Comparison of ENCODE assay signal across 15 cellular contexts in genomic region chr2:136075466-136075865, GRCh38. TPM values are rescaled to one million over a fixed set of nuclear protein-coding genes. Genes with fewer than 3 reads are reported as not detected.
"Had no signal": no experiment of that assay in that cellular context is flagged by ENCODE, and none has a peak within 500 bp of the region (broad histone marks: within the 10 kb centered on the region; RNA-seq: fewer than 3 reads in every experiment).

No MANE protein-coding gene starts in this region.

- H3K36me3 ChIP-seq: esophagus squamous epithelium, pancreas had no signal

- DNase-seq: activated B cell treated with CpG ODN at 0.5 μM for 24 hours; activated CD4-positive, alpha-beta T cell treated with anti-CD3 and anti-CD28 coated beads, Interleukin-2, amount 10 ng/mL, durations not matched to agents 24 days and 14 days; activated naive CD4-positive, alpha-beta T cell treated with anti-CD3 and anti-CD28 coated beads for 36 hours; esophagus squamous epithelium; foreskin fibroblast; immature natural killer cell; mammary epithelial cell; pancreas; retina had no signal

- FAIRE-seq: astrocyte, endometrium, pancreas had no signal

- H3K27me3 ChIP-seq: pancreas had no signal

- H3K4me1 ChIP-seq: pancreas had no signal

- H3K9me3 ChIP-seq: pancreas had no signal

- H3K27ac ChIP-seq: esophagus squamous epithelium, pancreas had no signal

- ATAC-seq: left lobe of liver; natural killer cell treated with Interleukin-12 subunit alpha and Interleukin-12 subunit beta and Interleukin-15 and Interleukin-18, amount 100 ng/mL, for 72 hours; pancreas; stimulated activated memory B cell treated with anti-CD40 and anti-IgM and Interleukin-4, amounts not matched to agents 10 μg/mL and 1 μg/mL and 100 μg/mL, for 72 hours had no signal

- H3K4me3 ChIP-seq: esophagus squamous epithelium, pancreas, smooth muscle cell had no signal

RNA-seq across cellular contexts. Expression of gene CXCR4, which starts 42.5 kb away (rescaled TPM):
- total RNA-seq: mammary epithelial cell had no signal
